ENCODE assay signal across 1 cellular context in the genomic region with DNA sequence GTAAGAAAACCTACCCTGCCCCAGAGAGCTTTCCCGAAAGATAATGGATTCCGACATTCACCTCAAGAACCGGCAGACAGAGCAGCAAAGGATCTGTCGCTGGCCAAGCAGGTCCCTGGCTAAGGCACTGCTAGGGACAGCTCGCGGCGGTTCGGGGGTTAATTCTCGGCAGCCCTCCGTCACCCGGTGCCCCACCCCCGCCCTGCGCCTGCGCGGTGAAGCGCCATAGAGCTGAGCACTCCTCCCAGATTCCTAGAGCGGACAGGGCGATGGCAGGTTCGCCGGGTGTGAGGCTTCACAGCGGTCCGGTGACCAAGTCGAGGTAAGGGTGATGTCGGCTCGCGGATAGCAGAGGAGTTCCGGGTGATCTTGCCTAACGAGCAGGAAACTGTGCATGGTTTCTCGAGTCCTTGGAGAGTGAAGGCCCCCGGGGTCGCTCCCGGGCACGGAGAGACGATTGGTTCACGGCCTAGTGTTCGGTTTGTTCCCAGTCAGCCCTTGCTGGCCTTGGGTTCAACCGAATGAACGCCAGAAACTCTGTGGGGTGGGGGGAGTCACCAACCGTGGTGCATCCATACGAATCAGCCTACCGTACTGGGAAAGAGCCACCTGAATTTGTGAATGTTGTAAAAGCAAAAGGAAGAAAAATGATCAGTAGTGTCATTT.
A peak's percentile ranks its signal among the peaks of the same experiment; 100 is the strongest.
TF ChIP-seq lines count a peak whose summit lies in the region.

A gene (minus strand): TSS at position 160 of the 666 bp plus-strand sequence. CDS start 25,877 bp downstream, outside the sequence.

TF ChIP-seq in HEK293, 187 proteins besides CTCF, POLR2A, EP300 and RAD21 (continued from another document and continues in another):
- TF ChIP-seq, protein P1, sequence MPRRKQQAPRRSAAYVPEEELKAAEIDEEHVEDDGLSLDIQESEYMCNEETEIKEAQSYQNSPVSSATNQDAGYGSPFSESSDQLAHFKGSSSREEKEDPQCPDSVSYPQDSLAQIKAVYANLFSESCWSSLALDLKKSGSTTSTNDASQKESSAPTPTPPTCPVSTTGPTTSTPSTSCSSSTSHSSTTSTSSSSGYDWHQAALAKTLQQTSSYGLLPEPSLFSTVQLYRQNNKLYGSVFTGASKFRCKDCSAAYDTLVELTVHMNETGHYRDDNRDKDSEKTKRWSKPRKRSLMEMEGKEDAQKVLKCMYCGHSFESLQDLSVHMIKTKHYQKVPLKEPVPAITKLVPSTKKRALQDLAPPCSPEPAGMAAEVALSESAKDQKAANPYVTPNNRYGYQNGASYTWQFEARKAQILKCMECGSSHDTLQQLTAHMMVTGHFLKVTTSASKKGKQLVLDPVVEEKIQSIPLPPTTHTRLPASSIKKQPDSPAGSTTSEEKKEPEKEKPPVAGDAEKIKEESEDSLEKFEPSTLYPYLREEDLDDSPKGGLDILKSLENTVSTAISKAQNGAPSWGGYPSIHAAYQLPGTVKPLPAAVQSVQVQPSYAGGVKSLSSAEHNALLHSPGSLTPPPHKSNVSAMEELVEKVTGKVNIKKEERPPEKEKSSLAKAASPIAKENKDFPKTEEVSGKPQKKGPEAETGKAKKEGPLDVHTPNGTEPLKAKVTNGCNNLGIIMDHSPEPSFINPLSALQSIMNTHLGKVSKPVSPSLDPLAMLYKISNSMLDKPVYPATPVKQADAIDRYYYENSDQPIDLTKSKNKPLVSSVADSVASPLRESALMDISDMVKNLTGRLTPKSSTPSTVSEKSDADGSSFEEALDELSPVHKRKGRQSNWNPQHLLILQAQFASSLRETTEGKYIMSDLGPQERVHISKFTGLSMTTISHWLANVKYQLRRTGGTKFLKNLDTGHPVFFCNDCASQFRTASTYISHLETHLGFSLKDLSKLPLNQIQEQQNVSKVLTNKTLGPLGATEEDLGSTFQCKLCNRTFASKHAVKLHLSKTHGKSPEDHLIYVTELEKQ (tag by site-specific recombination; IDR thresholded peaks at IDR 0.05; ENCODE audit: borderline replicate concordance) = no peak
- TF ChIP-seq ZNF664 (tag by site-specific recombination; IDR thresholded peaks at IDR 0.05) = peak; percentile 58; the same call in 1 of the 2 replicates
- TF ChIP-seq ZNF629 (tag by site-specific recombination; IDR thresholded peaks at IDR 0.05) = peak; percentile 79
- TF ChIP-seq ZNF610 (tag by site-specific recombination; IDR thresholded peaks at IDR 0.05; ENCODE audit: borderline replicate concordance) = peak; percentile 73; the same call in 1 of the 2 replicates
- TF ChIP-seq, protein P2, sequence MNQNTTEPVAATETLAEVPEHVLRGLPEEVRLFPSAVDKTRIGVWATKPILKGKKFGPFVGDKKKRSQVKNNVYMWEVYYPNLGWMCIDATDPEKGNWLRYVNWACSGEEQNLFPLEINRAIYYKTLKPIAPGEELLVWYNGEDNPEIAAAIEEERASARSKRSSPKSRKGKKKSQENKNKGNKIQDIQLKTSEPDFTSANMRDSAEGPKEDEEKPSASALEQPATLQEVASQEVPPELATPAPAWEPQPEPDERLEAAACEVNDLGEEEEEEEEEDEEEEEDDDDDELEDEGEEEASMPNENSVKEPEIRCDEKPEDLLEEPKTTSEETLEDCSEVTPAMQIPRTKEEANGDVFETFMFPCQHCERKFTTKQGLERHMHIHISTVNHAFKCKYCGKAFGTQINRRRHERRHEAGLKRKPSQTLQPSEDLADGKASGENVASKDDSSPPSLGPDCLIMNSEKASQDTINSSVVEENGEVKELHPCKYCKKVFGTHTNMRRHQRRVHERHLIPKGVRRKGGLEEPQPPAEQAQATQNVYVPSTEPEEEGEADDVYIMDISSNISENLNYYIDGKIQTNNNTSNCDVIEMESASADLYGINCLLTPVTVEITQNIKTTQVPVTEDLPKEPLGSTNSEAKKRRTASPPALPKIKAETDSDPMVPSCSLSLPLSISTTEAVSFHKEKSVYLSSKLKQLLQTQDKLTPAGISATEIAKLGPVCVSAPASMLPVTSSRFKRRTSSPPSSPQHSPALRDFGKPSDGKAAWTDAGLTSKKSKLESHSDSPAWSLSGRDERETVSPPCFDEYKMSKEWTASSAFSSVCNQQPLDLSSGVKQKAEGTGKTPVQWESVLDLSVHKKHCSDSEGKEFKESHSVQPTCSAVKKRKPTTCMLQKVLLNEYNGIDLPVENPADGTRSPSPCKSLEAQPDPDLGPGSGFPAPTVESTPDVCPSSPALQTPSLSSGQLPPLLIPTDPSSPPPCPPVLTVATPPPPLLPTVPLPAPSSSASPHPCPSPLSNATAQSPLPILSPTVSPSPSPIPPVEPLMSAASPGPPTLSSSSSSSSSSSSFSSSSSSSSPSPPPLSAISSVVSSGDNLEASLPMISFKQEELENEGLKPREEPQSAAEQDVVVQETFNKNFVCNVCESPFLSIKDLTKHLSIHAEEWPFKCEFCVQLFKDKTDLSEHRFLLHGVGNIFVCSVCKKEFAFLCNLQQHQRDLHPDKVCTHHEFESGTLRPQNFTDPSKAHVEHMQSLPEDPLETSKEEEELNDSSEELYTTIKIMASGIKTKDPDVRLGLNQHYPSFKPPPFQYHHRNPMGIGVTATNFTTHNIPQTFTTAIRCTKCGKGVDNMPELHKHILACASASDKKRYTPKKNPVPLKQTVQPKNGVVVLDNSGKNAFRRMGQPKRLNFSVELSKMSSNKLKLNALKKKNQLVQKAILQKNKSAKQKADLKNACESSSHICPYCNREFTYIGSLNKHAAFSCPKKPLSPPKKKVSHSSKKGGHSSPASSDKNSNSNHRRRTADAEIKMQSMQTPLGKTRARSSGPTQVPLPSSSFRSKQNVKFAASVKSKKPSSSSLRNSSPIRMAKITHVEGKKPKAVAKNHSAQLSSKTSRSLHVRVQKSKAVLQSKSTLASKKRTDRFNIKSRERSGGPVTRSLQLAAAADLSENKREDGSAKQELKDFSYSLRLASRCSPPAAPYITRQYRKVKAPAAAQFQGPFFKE (tag by site-specific recombination; IDR thresholded peaks at IDR 0.05; ENCODE audit: borderline replicate concordance) = no peak
- TF ChIP-seq ZBTB20 (tag by site-specific recombination; IDR thresholded peaks at IDR 0.05) = peak; percentile 43; the same call in 1 of the 2 replicates
- no peak for TF ChIP-seq ZNF266 (tag by site-specific recombination; IDR thresholded peaks at IDR 0.05; ENCODE audit: low read depth)
- no peak for TF ChIP-seq ZNF366 (tag by site-specific recombination; conservative IDR thresholded peaks at IDR 0.05)
- TF ChIP-seq, protein P3, sequence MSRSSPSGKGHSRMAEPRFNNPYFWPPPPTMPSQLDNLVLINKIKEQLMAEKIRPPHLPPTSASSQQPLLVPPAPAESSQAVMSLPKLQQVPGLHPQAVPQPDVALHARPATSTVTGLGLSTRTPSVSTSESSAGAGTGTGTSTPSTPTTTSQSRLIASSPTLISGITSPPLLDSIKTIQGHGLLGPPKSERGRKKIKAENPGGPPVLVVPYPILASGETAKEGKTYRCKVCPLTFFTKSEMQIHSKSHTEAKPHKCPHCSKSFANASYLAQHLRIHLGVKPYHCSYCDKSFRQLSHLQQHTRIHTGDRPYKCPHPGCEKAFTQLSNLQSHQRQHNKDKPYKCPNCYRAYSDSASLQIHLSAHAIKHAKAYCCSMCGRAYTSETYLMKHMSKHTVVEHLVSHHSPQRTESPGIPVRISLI (tag by site-specific recombination; IDR thresholded peaks at IDR 0.05) = no peak
- TF ChIP-seq, protein P4, sequence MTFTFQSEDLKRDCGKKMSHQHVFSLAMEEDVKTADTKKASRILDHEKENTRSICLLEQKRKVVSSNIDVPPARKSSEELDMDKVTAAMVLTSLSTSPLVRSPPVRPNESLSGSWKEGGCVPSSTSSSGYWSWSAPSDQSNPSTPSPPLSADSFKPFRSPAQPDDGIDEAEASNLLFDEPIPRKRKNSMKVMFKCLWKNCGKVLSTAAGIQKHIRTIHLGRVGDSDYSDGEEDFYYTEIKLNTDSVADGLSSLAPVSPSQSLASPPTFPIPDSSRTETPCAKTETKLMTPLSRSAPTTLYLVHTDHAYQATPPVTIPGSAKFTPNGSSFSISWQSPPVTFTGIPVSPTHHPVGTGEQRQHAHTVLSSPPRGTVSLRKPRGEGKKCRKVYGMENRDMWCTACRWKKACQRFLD (tag by site-specific recombination; IDR thresholded peaks at IDR 0.05) = no peak
- TF ChIP-seq ZNF423 (tag by site-specific recombination; IDR thresholded peaks at IDR 0.05) = no peak
- peak; percentile 62; the same call in 1 of the 2 replicates for TF ChIP-seq ZNF239 (tag by site-specific recombination; IDR thresholded peaks at IDR 0.05)
- no peak for TF ChIP-seq ZNF302 (tag by site-specific recombination; IDR thresholded peaks at IDR 0.05; ENCODE audit: low read depth)
- TF ChIP-seq, protein P5, sequence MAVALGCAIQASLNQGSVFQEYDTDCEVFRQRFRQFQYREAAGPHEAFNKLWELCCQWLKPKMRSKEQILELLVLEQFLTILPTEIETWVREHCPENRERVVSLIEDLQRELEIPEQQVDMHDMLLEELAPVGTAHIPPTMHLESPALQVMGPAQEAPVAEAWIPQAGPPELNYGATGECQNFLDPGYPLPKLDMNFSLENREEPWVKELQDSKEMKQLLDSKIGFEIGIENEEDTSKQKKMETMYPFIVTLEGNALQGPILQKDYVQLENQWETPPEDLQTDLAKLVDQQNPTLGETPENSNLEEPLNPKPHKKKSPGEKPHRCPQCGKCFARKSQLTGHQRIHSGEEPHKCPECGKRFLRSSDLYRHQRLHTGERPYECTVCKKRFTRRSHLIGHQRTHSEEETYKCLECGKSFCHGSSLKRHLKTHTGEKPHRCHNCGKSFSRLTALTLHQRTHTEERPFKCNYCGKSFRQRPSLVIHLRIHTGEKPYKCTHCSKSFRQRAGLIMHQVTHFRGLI (tag by site-specific recombination; IDR thresholded peaks at IDR 0.05) = no peak
- TF ChIP-seq ZNF175 (tag by site-specific recombination; IDR thresholded peaks at IDR 0.05) = no peak
- peak; percentile 73 for TF ChIP-seq ZNF394 (tag by site-specific recombination; IDR thresholded peaks at IDR 0.05; ENCODE audit: borderline replicate concordance)
- TF ChIP-seq ZNF184 (tag by site-specific recombination; IDR thresholded peaks at IDR 0.05) = no peak
- no peak for TF ChIP-seq ZNF510 (tag by site-specific recombination; IDR thresholded peaks at IDR 0.05; ENCODE audit: insufficient replicate concordance)
- TF ChIP-seq, protein P6, sequence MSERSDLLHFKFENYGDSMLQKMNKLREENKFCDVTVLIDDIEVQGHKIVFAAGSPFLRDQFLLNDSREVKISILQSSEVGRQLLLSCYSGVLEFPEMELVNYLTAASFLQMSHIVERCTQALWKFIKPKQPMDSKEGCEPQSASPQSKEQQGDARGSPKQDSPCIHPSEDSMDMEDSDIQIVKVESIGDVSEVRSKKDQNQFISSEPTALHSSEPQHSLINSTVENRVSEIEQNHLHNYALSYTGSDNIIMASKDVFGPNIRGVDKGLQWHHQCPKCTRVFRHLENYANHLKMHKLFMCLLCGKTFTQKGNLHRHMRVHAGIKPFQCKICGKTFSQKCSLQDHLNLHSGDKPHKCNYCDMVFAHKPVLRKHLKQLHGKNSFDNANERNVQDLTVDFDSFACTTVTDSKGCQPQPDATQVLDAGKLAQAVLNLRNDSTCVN (tag by site-specific recombination; optimal IDR thresholded peaks at IDR 0.05) = no peak
- TF ChIP-seq ZNF585B (tag by site-specific recombination; IDR thresholded peaks at IDR 0.05) = no peak
- no peak for TF ChIP-seq ZNF248 (tag by site-specific recombination; IDR thresholded peaks at IDR 0.05)
- TF ChIP-seq ZNF169 (tag by site-specific recombination; IDR thresholded peaks at IDR 0.05) = no peak
- no peak for TF ChIP-seq ZNF707 (tag by site-specific recombination; IDR thresholded peaks at IDR 0.05)
- peak; percentile 91 for TF ChIP-seq KLF8 (tag by site-specific recombination; IDR thresholded peaks at IDR 0.05)
- TF ChIP-seq ZNF792 (tag by site-specific recombination; IDR thresholded peaks at IDR 0.05) = no peak
- TF ChIP-seq, protein P7, sequence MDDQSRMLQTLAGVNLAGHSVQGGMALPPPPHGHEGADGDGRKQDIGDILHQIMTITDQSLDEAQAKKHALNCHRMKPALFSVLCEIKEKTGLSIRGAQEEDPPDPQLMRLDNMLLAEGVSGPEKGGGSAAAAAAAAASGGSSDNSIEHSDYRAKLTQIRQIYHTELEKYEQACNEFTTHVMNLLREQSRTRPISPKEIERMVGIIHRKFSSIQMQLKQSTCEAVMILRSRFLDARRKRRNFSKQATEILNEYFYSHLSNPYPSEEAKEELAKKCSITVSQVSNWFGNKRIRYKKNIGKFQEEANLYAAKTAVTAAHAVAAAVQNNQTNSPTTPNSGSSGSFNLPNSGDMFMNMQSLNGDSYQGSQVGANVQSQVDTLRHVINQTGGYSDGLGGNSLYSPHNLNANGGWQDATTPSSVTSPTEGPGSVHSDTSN (CRISPR knock-in tag; IDR thresholded peaks at IDR 0.05) = no peak
- peak; percentile 90; the same call in 1 of the 2 replicates for TF ChIP-seq ZNF391 (tag by site-specific recombination; IDR thresholded peaks at IDR 0.05; ENCODE audit: borderline replicate concordance, low read depth)
- TF ChIP-seq ZNF521 (tag by site-specific recombination; IDR thresholded peaks at IDR 0.05) = no peak
- TF ChIP-seq, protein P8, sequence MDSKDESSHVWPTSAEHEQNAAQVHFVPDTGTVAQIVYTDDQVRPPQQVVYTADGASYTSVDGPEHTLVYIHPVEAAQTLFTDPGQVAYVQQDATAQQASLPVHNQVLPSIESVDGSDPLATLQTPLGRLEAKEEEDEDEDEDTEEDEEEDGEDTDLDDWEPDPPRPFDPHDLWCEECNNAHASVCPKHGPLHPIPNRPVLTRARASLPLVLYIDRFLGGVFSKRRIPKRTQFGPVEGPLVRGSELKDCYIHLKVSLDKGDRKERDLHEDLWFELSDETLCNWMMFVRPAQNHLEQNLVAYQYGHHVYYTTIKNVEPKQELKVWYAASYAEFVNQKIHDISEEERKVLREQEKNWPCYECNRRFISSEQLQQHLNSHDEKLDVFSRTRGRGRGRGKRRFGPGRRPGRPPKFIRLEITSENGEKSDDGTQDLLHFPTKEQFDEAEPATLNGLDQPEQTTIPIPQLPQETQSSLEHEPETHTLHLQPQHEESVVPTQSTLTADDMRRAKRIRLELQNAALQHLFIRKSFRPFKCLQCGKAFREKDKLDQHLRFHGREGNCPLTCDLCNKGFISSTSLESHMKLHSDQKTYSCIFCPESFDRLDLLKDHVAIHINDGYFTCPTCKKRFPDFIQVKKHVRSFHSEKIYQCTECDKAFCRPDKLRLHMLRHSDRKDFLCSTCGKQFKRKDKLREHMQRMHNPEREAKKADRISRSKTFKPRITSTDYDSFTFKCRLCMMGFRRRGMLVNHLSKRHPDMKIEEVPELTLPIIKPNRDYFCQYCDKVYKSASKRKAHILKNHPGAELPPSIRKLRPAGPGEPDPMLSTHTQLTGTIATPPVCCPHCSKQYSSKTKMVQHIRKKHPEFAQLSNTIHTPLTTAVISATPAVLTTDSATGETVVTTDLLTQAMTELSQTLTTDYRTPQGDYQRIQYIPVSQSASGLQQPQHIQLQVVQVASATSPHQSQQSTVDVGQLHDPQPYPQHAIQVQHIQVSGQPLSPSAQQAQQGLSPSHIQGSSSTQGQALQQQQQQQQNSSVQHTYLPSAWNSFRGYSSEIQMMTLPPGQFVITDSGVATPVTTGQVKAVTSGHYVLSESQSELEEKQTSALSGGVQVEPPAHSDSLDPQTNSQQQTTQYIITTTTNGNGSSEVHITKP (tag by site-specific recombination; IDR thresholded peaks at IDR 0.05) = peak; percentile 84
